In the genomic region with DNA sequence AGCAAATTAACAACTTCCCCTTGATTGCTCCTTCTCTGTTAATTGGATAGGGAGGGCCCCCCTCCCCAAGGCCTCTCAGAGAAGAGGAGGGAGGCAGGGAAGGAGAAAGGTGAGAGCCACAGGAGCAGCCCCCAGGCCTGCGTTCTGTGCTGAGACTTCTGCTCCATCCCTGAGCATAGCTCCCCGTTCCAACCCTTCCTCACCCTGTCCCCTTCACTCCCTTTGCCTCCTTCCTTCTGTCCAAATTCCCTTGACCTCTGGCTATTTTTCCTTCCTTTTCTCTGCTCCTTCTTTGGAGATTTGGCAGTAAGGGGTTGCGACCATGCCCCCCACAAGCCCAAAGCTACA, we compare ENCODE assay signal across 8 cellular contexts. TPM values are rescaled to one million over a fixed set of nuclear protein-coding genes. Genes with fewer than 3 reads are reported as not detected.
DNase-seq lines count a peak whose midpoint lies in the region; ATAC-seq and TF ChIP-seq lines count a peak whose summit lies in the region.

No MANE protein-coding gene starts in this region.

- peak overlapping the region; percentile 16; the same call in 1 of the 2 replicates for H3K9ac ChIP-seq in MM.1S (ENCODE audit: low read length)

- H3K27me3 ChIP-seq in CD8-positive, alpha-beta T cell (ENCODE audit: insufficient read depth, low read length): peaks cover 4% of the 10 kb centered on the region
- H3K27me3 ChIP-seq in MM.1S (replicated peaks; ENCODE audit: insufficient read depth, low read length): peaks cover 35% of the 10 kb centered on the region
- H3K27me3 ChIP-seq in dorsolateral prefrontal cortex: no peaks in the 10 kb centered on the region
- peaks cover 29% of the 10 kb centered on the region for H3K27me3 ChIP-seq in osteoblast (ENCODE audit: insufficient read depth, low read length)

- H2AFZ ChIP-seq in MM.1S (ENCODE audit: low read length) (no peak overlapping the region), osteoblast (ENCODE audit: low read length) (no peak overlapping the region)

- H3K36me3 Mint-ChIP-seq in CD8-positive, alpha-beta T cell: peaks cover 4% of the 10 kb centered on the region

- H3K4me2 ChIP-seq in MM.1S (ENCODE audit: low read depth, low read length) (peak overlapping the region; percentile 82), osteoblast (ENCODE audit: insufficient read depth, low read length) (peak overlapping the region; percentile 91)

- no peaks in the 10 kb centered on the region for H3K9me3 ChIP-seq in CD8-positive, alpha-beta T cell (ENCODE audit: low read length)
- H3K9me3 ChIP-seq in MM.1S (replicated peaks; ENCODE audit: insufficient read depth, low read length) (no peaks in the 10 kb centered on the region), osteoblast (ENCODE audit: low read depth, low read length) (no peaks in the 10 kb centered on the region)

- ATAC-seq in CD8-positive, alpha-beta T cell: no peak

- peaks cover 31% of the 10 kb centered on the region for H3K27me3 Mint-ChIP-seq in CD8-positive, alpha-beta T cell (ENCODE audit: low read depth)

- H3K79me2 ChIP-seq in MM.1S (ENCODE audit: low read length): no peaks in the 10 kb centered on the region
- no peaks in the 10 kb centered on the region for H3K79me2 ChIP-seq in osteoblast (ENCODE audit: insufficient read depth, low read length)

- no peak for TF ChIP-seq CTCF in CD8-positive, alpha-beta T cell (IDR thresholded peaks at IDR 0.05)
- TF ChIP-seq CTCF in MM.1S (IDR thresholded peaks at IDR 0.05; ENCODE audit: low read length): no peak
- no peak for TF ChIP-seq CTCF in dorsolateral prefrontal cortex (IDR thresholded peaks at IDR 0.05 in 54 of 56, conservative IDR thresholded peaks at IDR 0.05 in 2 of 56; ENCODE audit: low read depth in 1 of 56, partially characterized antibody in 56 of 56)
- TF ChIP-seq CTCF in osteoblast (IDR thresholded peaks at IDR 0.05; ENCODE audit: extremely low read depth, low read depth, low read length): no peak

- DNase-seq in CD8-positive, alpha-beta T cell: no peak
- DNase-seq in MM.1S: no peak
- DNase-seq in dorsolateral prefrontal cortex: no peak
- peak; percentile 56 for DNase-seq in osteoblast (ENCODE audit: insufficient read length, low spot score, missing footprints)
- no peak for DNase-seq in NCI-H2029 treated with DMSO at 0.1 percent for 48 hours (lab: John Stamatoyannopoulos, UW)
- DNase-seq in stimulated activated naive CD4-positive, alpha-beta T cell (lab: John Stamatoyannopoulos, UW): no peak
- no peak for DNase-seq in epidermal melanocyte (ENCODE audit: insufficient read length, low spot score)
- no peak for DNase-seq in NCI-H2196 treated with DMSO at 0.1 percent for 48 hours (lab: John Stamatoyannopoulos, UW; ENCODE audit: unreplicated experiment)

- 0 out of 2 replicates have a peak, but pooled peaks cover 3% of the 10 kb centered on the region for H4K20me1 ChIP-seq in MM.1S (ENCODE audit: insufficient read depth, low read length)
- H4K20me1 ChIP-seq in osteoblast (ENCODE audit: insufficient read depth, low read length): peaks cover 3% of the 10 kb centered on the region

- peaks cover 48% of the 10 kb centered on the region for H3K4me1 Mint-ChIP-seq in CD8-positive, alpha-beta T cell (ENCODE audit: low read depth)

- H3K36me3 ChIP-seq in CD8-positive, alpha-beta T cell (ENCODE audit: insufficient read depth, low read length): no peaks in the 10 kb centered on the region
- no peaks in the 10 kb centered on the region for H3K36me3 ChIP-seq in MM.1S (replicated peaks; ENCODE audit: insufficient read depth, low read length)
- no peaks in the 10 kb centered on the region for H3K36me3 ChIP-seq in osteoblast (ENCODE audit: insufficient read depth, low read length)

- H3K9me3 Mint-ChIP-seq in CD8-positive, alpha-beta T cell: no peaks in the 10 kb centered on the region

- peak overlapping the region; percentile 55 for H3K4me3 ChIP-seq in CD8-positive, alpha-beta T cell (ENCODE audit: low read depth, low read length)
- H3K4me3 ChIP-seq in MM.1S (ENCODE audit: low read length) (peak overlapping the region; percentile 71), dorsolateral prefrontal cortex (peak overlapping the region; percentile 48 to 81 (median 70)), osteoblast (ENCODE audit: insufficient read depth, low read length) (peak overlapping the region; percentile 71)

- H3K9me2 ChIP-seq in MM.1S (replicated peaks; ENCODE audit: insufficient read depth, low read length): no peaks in the 10 kb centered on the region

- peaks cover 51% of the 10 kb centered on the region for H3K4me1 ChIP-seq in CD8-positive, alpha-beta T cell (ENCODE audit: insufficient read depth, low read length)
- peaks cover 4% of the 10 kb centered on the region; the same call in 1 of the 2 replicates for H3K4me1 ChIP-seq in MM.1S (ENCODE audit: low read length)
- peaks cover 6% of the 10 kb centered on the region for H3K4me1 ChIP-seq in osteoblast (ENCODE audit: insufficient read depth, low read length)

- peak overlapping the region; percentile 90 for H3K4me3 Mint-ChIP-seq in CD8-positive, alpha-beta T cell

- H3K27ac Mint-ChIP-seq in CD8-positive, alpha-beta T cell: no peak overlapping the region

- intact Hi-C loops in CD8-positive, alpha-beta T cell (cut with DNase I, micrococcal nuclease): loop anchor here (1.0 to 10.0 kb wide), 5 partner anchors 14 to 192 kb away; no protein-coding TSS in a partner anchor
- intact Hi-C loops in dorsolateral prefrontal cortex (cut with DNase I): loop anchor here (1.0 to 10.0 kb wide), 2 partner anchors 89 to 192 kb away; no protein-coding TSS in a partner anchor

- no peaks in the 10 kb centered on the region for H3F3A ChIP-seq in MM.1S (ENCODE audit: insufficient read depth, low read length)

- CTCF ChIA-PET in CD8-positive, alpha-beta T cell (lab: Charles Lee): interaction anchor here (0.6 to 4.8 kb wide), 16 partner anchors 9 to 339 kb away, joined by 3 to 54 read pairs (median 6); no protein-coding TSS in a partner anchor

- H3K27ac ChIP-seq in CD8-positive, alpha-beta T cell (ENCODE audit: low read depth, low read length): no peak overlapping the region
- H3K27ac ChIP-seq in MM.1S (ENCODE audit: low read length): no peak overlapping the region
- peak overlapping the region in 56 of 59 donors; percentile 5 to 90 (median 76) for H3K27ac ChIP-seq in dorsolateral prefrontal cortex
- no peak overlapping the region for H3K27ac ChIP-seq in osteoblast (ENCODE audit: low read depth, low read length)

- POLR2A ChIA-PET in CD8-positive, alpha-beta T cell (lab: Charles Lee): no interaction called here

RNA-seq across cellular contexts. Expression of gene ASIC1, which starts 0.8 kb away (rescaled TPM):
- 1 to 10 TPM; 2.9 to 3.8 TPM for total RNA-seq in CD8-positive, alpha-beta T cell
- 10 to 100 TPM; 24.4 to 56.2 (median 38.4) TPM for total RNA-seq in dorsolateral prefrontal cortex
- total RNA-seq in osteoblast: 0.72 and 0.88 TPM in 2 replicates

RNA-seq across cellular contexts. Expression of gene SMARCD1, which starts 28.5 kb away (rescaled TPM):
- 10 to 100 TPM; 90.2 to 92.1 TPM for total RNA-seq in CD8-positive, alpha-beta T cell
- total RNA-seq in dorsolateral prefrontal cortex (10 to 100 TPM; 30.8 to 66.7 (median 44.2) TPM), osteoblast (50.3 and 53.0 TPM in 2 replicates)

RNA-seq across cellular contexts. Expression of gene RACGAP1, which starts 31.3 kb away (rescaled TPM):
- total RNA-seq in CD8-positive, alpha-beta T cell: 1 to 10 TPM; 2.2 to 2.8 TPM
- total RNA-seq in dorsolateral prefrontal cortex (10 to 100 TPM in 117 of 120 experiments, 1 to 10 TPM in 3; 9.2 to 27.7 (median 16.1) TPM), osteoblast (12.7 and 16.5 TPM in 2 replicates)

RNA-seq across cellular contexts. Expression of gene GPD1, which starts 47.2 kb away (rescaled TPM):
- total RNA-seq in CD8-positive, alpha-beta T cell: under 1 TPM; 0.24 to 0.50 TPM
- total RNA-seq in dorsolateral prefrontal cortex (10 to 100 TPM in 35 of 120 experiments, 1 to 10 TPM in 85; 2.0 to 47.2 (median 7.3) TPM), osteoblast (under 0.01 TPM in 1 of 2 replicates, not detected in the other)

RNA-seq across cellular contexts. Expression of gene COX14, which starts 55.4 kb away (rescaled TPM):
- total RNA-seq in CD8-positive, alpha-beta T cell: 10 to 100 TPM; 42.2 to 43.3 TPM
- total RNA-seq in dorsolateral prefrontal cortex: 10 to 100 TPM; 34.1 to 74.3 (median 53.9) TPM
- 29.0 and 29.8 TPM in 2 replicates for total RNA-seq in osteoblast

Comparison
In these comparisons a context has a peak if more than half of its experiments do, and no peak if none do; other contexts are left out.
1. H3K27ac ChIP-seq: peak in dorsolateral prefrontal cortex (56 of 59); none in CD8-positive, alpha-beta T cell (single experiment), MM.1S (single experiment) and osteoblast (single experiment).
2. RNA of gene ASIC1, which starts 0.8 kb away (total RNA-seq): 24.4 to 56.2 TPM in dorsolateral prefrontal cortex; 2.9 to 3.8 TPM in CD8-positive, alpha-beta T cell and 0.72 to 0.88 TPM in osteoblast; every median in the first group is over 4 times any median in the second.
3. Peak in every context shown above with its lines, with median percentiles within 50 percentile points of each other: H3K4me3 ChIP-seq.